Comparison of ENCODE assay signal across 17 cellular contexts in the genomic region with DNA sequence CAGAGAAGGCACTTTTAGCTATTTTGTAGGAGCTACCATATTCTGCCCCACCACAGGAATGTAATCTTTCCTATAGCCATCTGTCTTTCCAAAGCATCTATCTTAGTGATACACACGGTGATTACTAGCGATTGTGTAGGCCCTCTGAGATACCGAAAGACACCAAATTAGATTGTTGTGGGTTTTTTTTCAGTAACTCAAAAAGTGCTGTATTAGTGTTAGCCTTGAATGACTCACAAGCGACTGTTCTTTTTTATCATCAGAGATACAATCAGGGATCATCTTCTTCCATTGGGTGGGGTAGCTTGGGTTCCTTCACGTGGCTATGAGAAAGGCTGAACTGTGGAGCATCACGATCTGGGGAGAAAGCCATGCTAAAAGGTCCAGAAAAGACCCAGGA.
DNase-seq lines count a peak whose midpoint lies in the region; ATAC-seq and TF ChIP-seq lines count a peak whose summit lies in the region.
"Had no signal": no experiment of that assay in that cellular context is flagged by ENCODE, and none has a peak within 500 bp of the region (broad histone marks: within the 10 kb centered on the region; RNA-seq: fewer than 3 reads in every experiment).

No MANE protein-coding gene starts in this region.

- H3K79me2 ChIP-seq in GM23248 (ENCODE audit: insufficient read depth), result peaks cover 21% of the 10 kb centered on the region
- H3K79me2 ChIP-seq in SK-N-SH (ENCODE audit: insufficient read depth), result no peaks in the 10 kb centered on the region
- peaks cover 48% of the 10 kb centered on the region for H3K79me2 ChIP-seq in smooth muscle cell (ENCODE audit: low read depth)

- no peak for ATAC-seq in sciatic nerve

- H3K4me1 ChIP-seq in GM23248 (ENCODE audit: insufficient read depth) (peaks cover 32% of the 10 kb centered on the region), SK-N-SH (ENCODE audit: control insufficient read depth in 1 of 2, insufficient read depth in 2 of 2, low read depth in 1 of 2, low read length in 1 of 2) (peaks cover 9 to 10% of the 10 kb centered on the region in 2 experiments; a peak in 3 of 4 replicates), smooth muscle cell (ENCODE audit: low read depth) (no peaks in the 10 kb centered on the region), tibial nerve (peaks cover 0 to 5% (median 0%) of the 10 kb centered on the region in 4 donors)

- H3K36me3 ChIP-seq in GM23248 (ENCODE audit: low read depth) (no peaks in the 10 kb centered on the region), SK-N-SH (replicated peaks in 1 of 2; ENCODE audit: control insufficient read depth in 1 of 2, insufficient read depth in 2 of 2, low read length in 1 of 2) (no peaks in the 10 kb centered on the region), smooth muscle cell (ENCODE audit: low read depth) (no peaks in the 10 kb centered on the region), tibial nerve (no peaks in the 10 kb centered on the region)

- peak; percentile 56 for DNase-seq in GM23248
- no peak for DNase-seq in SK-N-SH
- peak; percentile 47 for DNase-seq in fibroblast of mammary gland (ENCODE audit: low read depth)
- no peak for DNase-seq in smooth muscle cell (lab: John Stamatoyannopoulos, UW; ENCODE audit: unreplicated experiment)
- no peak for DNase-seq in sciatic nerve (ENCODE audit: low spot score)
- no peak for DNase-seq in tibial nerve (ENCODE audit: low spot score in 2 of 2)
- DNase-seq in activated CD8-positive, alpha-beta memory T cell treated with anti-CD3 and anti-CD28 coated beads for 24 hours, result no peak
- DNase-seq: DMS79; Karpas-422; NCI-H1417 treated with DMSO at 0.1 percent for 48 hours; NCI-H1930; NCI-H2171 treated with DMSO at 0.1 percent for 48 hours; NCI-H446 treated with DMSO at 0.1 percent for 48 hours; NCI-H69; NK-92 treated with Interleukin-12 subunit alpha and Interleukin-12 subunit beta, amount 100 ng/mL, for 24 hours; Right ventricle myocardium superior had no signal

- POLR2A ChIA-PET in SK-N-SH (lab: Yijun Ruan, JAX), result no interaction called here

- H4K20me1 ChIP-seq in GM23248 (ENCODE audit: insufficient read depth), result no peaks in the 10 kb centered on the region
- H4K20me1 ChIP-seq in SK-N-SH (ENCODE audit: insufficient read depth), result no peaks in the 10 kb centered on the region
- H4K20me1 ChIP-seq in smooth muscle cell (ENCODE audit: low read depth), result peaks cover 13% of the 10 kb centered on the region

- H3K9me3 ChIP-seq in GM23248 (ENCODE audit: low read depth) (no peaks in the 10 kb centered on the region), SK-N-SH (no peaks in the 10 kb centered on the region), smooth muscle cell (replicated peaks; ENCODE audit: low read depth) (no peaks in the 10 kb centered on the region), tibial nerve (peaks cover 0 to 7% (median 0%) of the 10 kb centered on the region in 4 donors)

- peak overlapping the region; percentile 11; the same call in 1 of the 2 replicates for H2AFZ ChIP-seq in GM23248
- 0 out of 2 replicates have a peak overlapping the region, but pooled peaks have one; percentile 7 for H2AFZ ChIP-seq in SK-N-SH (ENCODE audit: low read depth)
- no peak overlapping the region for H2AFZ ChIP-seq in smooth muscle cell (ENCODE audit: low read depth)

- 65 to 74% methylated on average over 6 of the region's 6 CpGs for WGBS in GM23248 (ENCODE audit: low coverage in 1 of 2, low lambda C conversion rate in 2 of 2, missing lambda C conversion rate in 2 of 2), 2 experiments
- 42% methylated on average over 6 of the region's 6 CpGs for WGBS in SK-N-SH (ENCODE audit: low lambda C conversion rate)
- 40% methylated on average over 6 of the region's 6 CpGs for WGBS in smooth muscle cell (ENCODE audit: low lambda C conversion rate)
- 94% methylated on average over 6 of the region's 6 CpGs for WGBS in tibial nerve, 2 donors

- H3F3A ChIP-seq in GM23248 (ENCODE audit: insufficient read depth) (peaks cover 18% of the 10 kb centered on the region), SK-N-SH (replicated peaks; ENCODE audit: insufficient read depth) (peaks cover 22% of the 10 kb centered on the region), smooth muscle cell (ENCODE audit: low read depth) (no peaks in the 10 kb centered on the region)

- no peak for TF ChIP-seq CTCF in SK-N-SH (IDR thresholded peaks at IDR 0.05)
- no peak for TF ChIP-seq CTCF in fibroblast of mammary gland (conservative IDR thresholded peaks at IDR 0.05; ENCODE audit: control insufficient read depth, insufficient read depth, low read depth, low read length)
- no peak for TF ChIP-seq CTCF in smooth muscle cell (IDR thresholded peaks at IDR 0.05; ENCODE audit: borderline replicate concordance, insufficient read depth, poor library complexity, severe bottlenecking)
- TF ChIP-seq CTCF in tibial nerve (IDR thresholded peaks at IDR 0.05), result no peak

- TF ChIP-seq RAD21 in SK-N-SH (IDR thresholded peaks at IDR 0.05; ENCODE audit: low read length), result no peak

- H3K9me2 ChIP-seq in GM23248 (ENCODE audit: insufficient read depth), result no peaks in the 10 kb centered on the region
- H3K9me2 ChIP-seq in SK-N-SH, result no peaks in the 10 kb centered on the region

- H3K27ac ChIP-seq in GM23248, result peak overlapping the region; percentile 33
- H3K27ac ChIP-seq in SK-N-SH (ENCODE audit: low read depth in 2 of 2, low read length in 1 of 2), result peak overlapping the region; percentile 14 to 69; a peak in 3 of 4 replicates
- H3K27ac ChIP-seq in smooth muscle cell (ENCODE audit: low read depth), result no peak overlapping the region
- H3K27ac ChIP-seq in tibial nerve, result no peak overlapping the region
- H3K27ac ChIP-seq: HL-60 had no signal

- H3K27me3 ChIP-seq in GM23248 (replicated peaks; ENCODE audit: insufficient read depth) (no peaks in the 10 kb centered on the region), SK-N-SH (ENCODE audit: insufficient read depth) (no peaks in the 10 kb centered on the region), smooth muscle cell (ENCODE audit: low read depth) (no peaks in the 10 kb centered on the region), tibial nerve (no peaks in the 10 kb centered on the region)

- CTCF ChIA-PET in SK-N-SH (lab: Yijun Ruan, JAX), result interaction anchor here (1.0 kb wide), 2 partner anchors 13 to 43 kb away, joined by 3 to 4 read pairs; no protein-coding TSS in a partner anchor

- no peak overlapping the region for H3K9ac ChIP-seq in GM23248
- no peak overlapping the region for H3K9ac ChIP-seq in SK-N-SH
- H3K9ac ChIP-seq in smooth muscle cell (ENCODE audit: low read depth), result no peak overlapping the region

- 0 out of 4 replicates have a peak, but pooled peaks of 1 of the 2 experiments have one; percentile 32 for TF ChIP-seq EP300 in SK-N-SH (IDR thresholded peaks at IDR 0.05; ENCODE audit: borderline replicate concordance in 1 of 2, low read depth in 1 of 2, low read length in 1 of 2)
- TF ChIP-seq EP300 in tibial nerve (IDR thresholded peaks at IDR 0.05), result no peak

- H3K4me3 ChIP-seq in GM23248 (no peak overlapping the region), SK-N-SH (ENCODE audit: low read depth in 2 of 2, low read length in 1 of 2) (no peak overlapping the region), fibroblast of mammary gland (ENCODE audit: control insufficient read depth, low read depth, low read length) (no peak overlapping the region), smooth muscle cell (no peak overlapping the region), tibial nerve (no peak overlapping the region)

- TF ChIP-seq POLR2A in tibial nerve (IDR thresholded peaks at IDR 0.05), result no peak

- H3K4me2 ChIP-seq in GM23248 (ENCODE audit: unreplicated experiment) (no peak overlapping the region), SK-N-SH (no peak overlapping the region), smooth muscle cell (peak overlapping the region; percentile 1)

- intact Hi-C loops in sciatic nerve (cut with DNase I), result no loop called here

- in situ Hi-C loops in GM23248 (cut with MboI), result no loop called here

TF ChIP-seq in SK-N-SH, 30 proteins besides CTCF, POLR2A, EP300 and RAD21 (continues in another document):
- TF ChIP-seq CHD2 (IDR thresholded peaks at IDR 0.05; ENCODE audit: low read length, partially characterized antibody) (no peak), GABPA (IDR thresholded peaks at IDR 0.05; ENCODE audit: low read depth) (no peak), POLR2AphosphoS5 (IDR thresholded peaks at IDR 0.05; ENCODE audit: low read depth, low read length) (no peak), YY1 (IDR thresholded peaks at IDR 0.05; ENCODE audit: low read depth) (no peak), FOXM1 (IDR thresholded peaks at IDR 0.05; ENCODE audit: low read depth) (no peak), NFIC (IDR thresholded peaks at IDR 0.05; ENCODE audit: borderline replicate concordance) (no peak), RFX5 (IDR thresholded peaks at IDR 0.05; ENCODE audit: low read length) (no peak), NRF1 (IDR thresholded peaks at IDR 0.05; ENCODE audit: low read depth, low read length) (no peak), TCF12 (IDR thresholded peaks at IDR 0.05) (peak; percentile 73), ZBTB33 (IDR thresholded peaks at IDR 0.05; ENCODE audit: borderline replicate concordance, low read depth) (no peak), RXRA (IDR thresholded peaks at IDR 0.05; ENCODE audit: borderline replicate concordance, low read depth) (no peak), GATA2 (CRISPR knock-in tag; IDR thresholded peaks at IDR 0.05) (no peak), FOXJ3 (CRISPR knock-in tag; IDR thresholded peaks at IDR 0.05) (no peak), MAX (IDR thresholded peaks at IDR 0.05; ENCODE audit: low read depth) (no peak), TEAD4 (IDR thresholded peaks at IDR 0.05; ENCODE audit: borderline replicate concordance, insufficient read depth) (0 out of 2 replicates have a peak, but pooled peaks have one; percentile 24), FOSL2 (IDR thresholded peaks at IDR 0.05; ENCODE audit: borderline replicate concordance, low read depth) (peak; percentile 52; the same call in 1 of the 2 replicates)

Comparison
In these comparisons a context has a peak if more than half of its experiments do, and no peak if none do; other contexts are left out.
1. DNase-seq: peak in GM23248 (single experiment) and fibroblast of mammary gland (single experiment); none in SK-N-SH (single experiment), smooth muscle cell (single experiment), sciatic nerve (single experiment), tibial nerve (0 of 2) and activated CD8-positive, alpha-beta memory T cell treated with anti-CD3 and anti-CD28 coated beads for 24 hours (single experiment).
2. H3K27ac ChIP-seq: peak in GM23248 (single experiment) and SK-N-SH (2 of 2); none in smooth muscle cell (single experiment) and tibial nerve (0 of 4).